ENCODE assay signal across 2 cellular contexts in the genomic region with DNA sequence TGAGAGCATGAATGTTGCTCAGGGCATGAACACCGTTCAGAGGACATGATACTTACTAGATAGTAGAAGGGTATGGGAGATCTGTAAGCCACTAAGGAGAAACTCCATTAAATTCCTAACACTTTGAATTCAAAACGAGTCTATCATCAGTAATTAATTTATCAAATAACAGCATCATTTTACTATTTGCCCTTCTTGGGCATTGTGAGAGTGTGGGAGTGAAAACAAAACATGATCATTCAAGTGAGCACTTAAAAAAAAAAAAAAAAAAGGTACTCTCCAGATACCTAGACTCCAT.
TF ChIP-seq lines count a peak whose summit lies in the region.

No MANE protein-coding gene starts in this region.

TF ChIP-seq in IMR-90, 13 proteins besides CTCF, POLR2A, EP300 and RAD21:
- TF ChIP-seq MXI1 (IDR thresholded peaks at IDR 0.05; ENCODE audit: borderline replicate concordance, low read depth, low read length) (no peak), RFX5 (IDR thresholded peaks at IDR 0.05; ENCODE audit: low read depth, low read length) (no peak), CEBPB (IDR thresholded peaks at IDR 0.05; ENCODE audit: low read depth, low read length) (no peak), SMC3 (IDR thresholded peaks at IDR 0.05; ENCODE audit: low read depth, low read length) (no peak), FOS (IDR thresholded peaks at IDR 0.05; ENCODE audit: low read depth, low read length) (no peak), NFE2L2 (IDR thresholded peaks at IDR 0.05; ENCODE audit: low read depth, low read length) (no peak), CHD1 (IDR thresholded peaks at IDR 0.05; ENCODE audit: low read depth, low read length) (no peak), MAZ (IDR thresholded peaks at IDR 0.05; ENCODE audit: borderline replicate concordance, low read depth, low read length) (no peak), BHLHE40 (IDR thresholded peaks at IDR 0.05; ENCODE audit: low read depth, low read length) (no peak), MAFK (IDR thresholded peaks at IDR 0.05; ENCODE audit: low read depth, low read length) (no peak), RCOR1 (IDR thresholded peaks at IDR 0.05; ENCODE audit: insufficient replicate concordance, low read length) (no peak)
- TF ChIP-seq, protein P1, sequence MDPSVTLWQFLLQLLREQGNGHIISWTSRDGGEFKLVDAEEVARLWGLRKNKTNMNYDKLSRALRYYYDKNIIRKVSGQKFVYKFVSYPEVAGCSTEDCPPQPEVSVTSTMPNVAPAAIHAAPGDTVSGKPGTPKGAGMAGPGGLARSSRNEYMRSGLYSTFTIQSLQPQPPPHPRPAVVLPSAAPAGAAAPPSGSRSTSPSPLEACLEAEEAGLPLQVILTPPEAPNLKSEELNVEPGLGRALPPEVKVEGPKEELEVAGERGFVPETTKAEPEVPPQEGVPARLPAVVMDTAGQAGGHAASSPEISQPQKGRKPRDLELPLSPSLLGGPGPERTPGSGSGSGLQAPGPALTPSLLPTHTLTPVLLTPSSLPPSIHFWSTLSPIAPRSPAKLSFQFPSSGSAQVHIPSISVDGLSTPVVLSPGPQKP (IDR thresholded peaks at IDR 0.05; ENCODE audit: borderline replicate concordance, low read depth, low read length) = no peak
- TF ChIP-seq, protein P2, sequence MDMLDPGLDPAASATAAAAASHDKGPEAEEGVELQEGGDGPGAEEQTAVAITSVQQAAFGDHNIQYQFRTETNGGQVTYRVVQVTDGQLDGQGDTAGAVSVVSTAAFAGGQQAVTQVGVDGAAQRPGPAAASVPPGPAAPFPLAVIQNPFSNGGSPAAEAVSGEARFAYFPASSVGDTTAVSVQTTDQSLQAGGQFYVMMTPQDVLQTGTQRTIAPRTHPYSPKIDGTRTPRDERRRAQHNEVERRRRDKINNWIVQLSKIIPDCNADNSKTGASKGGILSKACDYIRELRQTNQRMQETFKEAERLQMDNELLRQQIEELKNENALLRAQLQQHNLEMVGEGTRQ (IDR thresholded peaks at IDR 0.05; ENCODE audit: low read depth, low read length) = no peak

TF ChIP-seq in endothelial cell of umbilical vein, 7 proteins besides CTCF, POLR2A, EP300 and RAD21:
- no peak for TF ChIP-seq EZH2 (IDR thresholded peaks at IDR 0.05; ENCODE audit: borderline replicate concordance, low read depth, low read length, severe bottlenecking)
- no peak for TF ChIP-seq MYC (IDR thresholded peaks at IDR 0.05; ENCODE audit: low read depth, low read length)
- TF ChIP-seq JUN (IDR thresholded peaks at IDR 0.05; ENCODE audit: borderline replicate concordance, insufficient read depth, insufficient read length, low read depth) = no peak
